Comparison of ENCODE assay signal across 30 cellular contexts in genomic region chr2:10613263-10613662, GRCh38.
"Had no signal": no experiment of that assay in that cellular context is flagged by ENCODE, and none has a peak within 500 bp of the region (broad histone marks: within the 10 kb centered on the region; RNA-seq: fewer than 3 reads in every experiment).

No MANE protein-coding gene starts in this region.

- H3K9me3 ChIP-seq: adrenal gland, ascending aorta, esophagus muscularis mucosa, ovary, thoracic aorta, vagina had no signal

- H3K4me1 ChIP-seq: ascending aorta, esophagus muscularis mucosa had no signal

- H3K4me1 Mint-ChIP-seq: stimulated activated effector memory CD8-positive, alpha-beta T cell treated with anti-CD3 and anti-CD28 coated beads, Interleukin-12 subunit alpha, Interleukin-12 subunit beta, amount 100 ng/mL, for 72 hours had no signal

- H3K9me3 Mint-ChIP-seq: activated naive CD4-positive, alpha-beta T cell treated with anti-CD3 and anti-CD28 coated beads for 36 hours; activated naive CD8-positive, alpha-beta T cell treated with anti-CD3 and anti-CD28 coated beads for 36 hours; brain; mesothelial cell of epicardium; naive B cell; stimulated activated effector memory CD8-positive, alpha-beta T cell treated with anti-CD3 and anti-CD28 coated beads, Interleukin-12 subunit alpha, Interleukin-12 subunit beta, amount 100 ng/mL, for 72 hours; stimulated activated naive CD8-positive, alpha-beta T cell treated with anti-CD3 and anti-CD28 coated beads, Interleukin-15, Interleukin-2, amounts not matched to agents 100 ng/mL and 50 ng/mL, for 24 hours; type B pancreatic cell had no signal

- H3K27me3 ChIP-seq: adrenal gland, ascending aorta, esophagus muscularis mucosa, ovary, vagina had no signal

- H3K27ac ChIP-seq: adrenal gland, ascending aorta, esophagus muscularis mucosa, ovary, skin epidermis, thoracic aorta, vagina, WERI-Rb-1 had no signal

- H3K27me3 Mint-ChIP-seq: activated naive CD8-positive, alpha-beta T cell treated with anti-CD3 and anti-CD28 coated beads for 36 hours; brain; naive B cell; progenitor cell of endocrine pancreas; stimulated activated naive CD8-positive, alpha-beta T cell treated with anti-CD3 and anti-CD28 coated beads, Interleukin-15, Interleukin-2, amounts not matched to agents 100 ng/mL and 50 ng/mL, for 24 hours; type B pancreatic cell had no signal

- H3K4me3 Mint-ChIP-seq: activated naive CD4-positive, alpha-beta T cell treated with anti-CD3 and anti-CD28 coated beads for 36 hours; activated naive CD8-positive, alpha-beta T cell treated with anti-CD3 and anti-CD28 coated beads for 36 hours; brain; mesothelial cell of epicardium; naive B cell; stimulated activated effector memory CD8-positive, alpha-beta T cell treated with anti-CD3 and anti-CD28 coated beads, Interleukin-12 subunit alpha, Interleukin-12 subunit beta, amount 100 ng/mL, for 72 hours; stimulated activated naive CD8-positive, alpha-beta T cell treated with anti-CD3 and anti-CD28 coated beads, Interleukin-15, Interleukin-2, amounts not matched to agents 100 ng/mL and 50 ng/mL, for 24 hours; type B pancreatic cell had no signal

- DNase-seq: activated CD4-positive, alpha-beta T cell treated with anti-CD3 and anti-CD28 coated beads for 48 hours; activated CD4-positive, alpha-beta T cell treated with anti-CD3 and anti-CD28 coated beads, Interleukin-2, amount 50 U/mL, for 48 hours; activated CD8-positive, alpha-beta memory T cell treated with anti-CD3 and anti-CD28 coated beads for 24 hours; activated effector memory CD4-positive, alpha-beta T cell treated with Interleukin-2 at 50 U/mL for 16 hours; activated naive CD4-positive, alpha-beta T cell treated with anti-CD3 and anti-CD28 coated beads for 36 hours; activated naive CD8-positive, alpha-beta T cell treated with anti-CD3 and anti-CD28 coated beads for 36 hours; cortex of kidney; left ventricle myocardium superior; naive B cell; ovary; stimulated activated CD4-positive, alpha-beta T cell treated with anti-CD3 and anti-CD28 coated beads, Interleukin-12 subunit alpha, Interleukin-12 subunit beta, amount 100 ng/mL, for 4 hours; stimulated activated CD4-positive, alpha-beta T cell treated with anti-CD3 and anti-CD28 coated beads, Interleukin-4, amount 100 ng/mL, for 24 hours; T-helper 1 cell had no signal

- FAIRE-seq: frontal cortex, islet of Langerhans had no signal

- H3K27ac Mint-ChIP-seq: activated naive CD4-positive, alpha-beta T cell treated with anti-CD3 and anti-CD28 coated beads for 36 hours; activated naive CD8-positive, alpha-beta T cell treated with anti-CD3 and anti-CD28 coated beads for 36 hours; brain; mesothelial cell of epicardium; progenitor cell of endocrine pancreas; stimulated activated effector memory CD8-positive, alpha-beta T cell treated with anti-CD3 and anti-CD28 coated beads, Interleukin-12 subunit alpha, Interleukin-12 subunit beta, amount 100 ng/mL, for 72 hours; stimulated activated naive CD8-positive, alpha-beta T cell treated with anti-CD3 and anti-CD28 coated beads, Interleukin-15, Interleukin-2, amounts not matched to agents 100 ng/mL and 50 ng/mL, for 24 hours; type B pancreatic cell had no signal

- H3K36me3 ChIP-seq: adrenal gland, ascending aorta, ovary, thoracic aorta, vagina, WERI-Rb-1 had no signal

- ATAC-seq: activated CD4-positive, CD25-positive, alpha-beta regulatory T cell treated with anti-CD3 and anti-CD28 coated beads, Interleukin-2, amount 50 U/mL, for 24 hours; left ventricle myocardium superior; sciatic nerve; stimulated activated effector memory CD8-positive, alpha-beta T cell treated with anti-CD3 and anti-CD28 coated beads, Interleukin-12 subunit alpha, Interleukin-12 subunit beta, amount 100 ng/mL, for 72 hours had no signal

- H3K4me3 ChIP-seq: adrenal gland, ascending aorta, esophagus muscularis mucosa, ovary, skin epidermis, thoracic aorta, vagina had no signal
